In genomic region chr19:18834644-18834984, GRCh38 we compare ENCODE assay signal across 1 cellular context.
TF ChIP-seq lines count a peak whose summit lies in the region.

No MANE protein-coding gene starts in this region.

TF ChIP-seq in SK-N-SH treated with all-trans-retinoic acid at 6 μM for 48 hours, 23 proteins besides CTCF, POLR2A, EP300 and RAD21 (continued from another document):
- TF ChIP-seq POU6F1 (CRISPR knock-in tag; IDR thresholded peaks at IDR 0.05; ENCODE audit: borderline replicate concordance, low read depth) (no peak), PPARA (CRISPR knock-in tag; IDR thresholded peaks at IDR 0.05; ENCODE audit: borderline replicate concordance) (no peak), GLIS3 (CRISPR knock-in tag; IDR thresholded peaks at IDR 0.05) (no peak), ZNF8 (CRISPR knock-in tag; IDR thresholded peaks at IDR 0.05) (no peak)
TF ChIP-seq in SK-N-SH treated with all-trans-retinoic acid at 6 μM for 48 hours: peak in this region for 0.
